ENCODE assay signal across 20 cellular contexts in the genomic region with DNA sequence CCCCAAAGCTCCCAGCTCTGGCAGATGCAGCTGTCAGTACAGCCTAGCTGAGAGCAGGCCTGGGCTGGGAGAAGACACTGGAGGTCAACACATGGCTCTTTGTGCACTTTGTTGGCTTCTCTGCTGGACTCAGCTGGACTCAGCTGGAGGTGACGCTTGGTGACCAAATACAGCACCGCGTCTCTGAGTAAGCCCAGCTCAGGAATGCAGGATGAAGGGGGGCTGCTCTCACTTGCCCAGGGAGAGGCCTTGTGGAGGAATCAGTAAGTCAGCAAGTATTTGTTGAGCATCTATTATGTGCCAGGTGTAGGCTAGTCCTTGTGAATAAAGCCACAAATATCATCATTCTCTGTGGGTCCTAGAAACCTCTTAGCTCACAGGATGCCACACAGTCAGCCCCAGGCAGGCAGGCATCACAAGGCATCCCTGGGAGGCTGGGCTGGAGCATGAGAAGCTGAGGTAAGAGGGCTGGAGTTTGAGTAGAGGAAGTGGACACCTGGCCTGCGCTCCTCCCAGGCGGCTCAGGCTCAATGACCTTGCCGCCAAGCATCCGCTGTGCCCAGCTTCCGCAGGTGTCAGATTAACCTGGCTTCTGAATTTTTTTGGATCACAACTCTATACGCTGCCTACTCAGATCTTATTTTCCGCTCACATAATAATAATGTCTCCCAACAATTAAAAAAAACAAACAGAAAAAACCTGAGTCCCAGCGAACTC.
A peak's percentile ranks its signal among the peaks of the same experiment; 100 is the strongest.
DNase-seq lines count a peak whose midpoint lies in the region; ATAC-seq, FAIRE-seq and TF ChIP-seq lines count a peak whose summit lies in the region.
"Had no signal": no experiment of that assay in that cellular context is flagged by ENCODE, and none has a peak within 500 bp of the region (broad histone marks: within the 10 kb centered on the region; RNA-seq: fewer than 3 reads in every experiment).

No MANE protein-coding gene starts in this region.

- dilution Hi-C loops in mammary epithelial cell (cut with HindIII; ENCODE audit: low sequenced_read_pairs) = no loop called here

- DNase-seq in mammary epithelial cell = peak; percentile 34
- no peak for DNase-seq in MCF 10A (ENCODE audit: unreplicated experiment)
- peak; percentile 87 for DNase-seq in astrocyte (ENCODE audit: low read depth)
- DNase-seq in left ventricle myocardium superior = peak; percentile 31
- DNase-seq in upper lobe of left lung = peak in 1 of 2 donors; percentile 22
- no peak for DNase-seq in activated T-cell treated with anti-CD3 and anti-CD28 coated beads for 4 hours
- no peak for DNase-seq in putamen (ENCODE audit: low spot score)
- no peak for DNase-seq in NCI-H2029 (lab: John Stamatoyannopoulos, UW)
- DNase-seq: activated CD8-positive, alpha-beta T cell treated with anti-CD3 and anti-CD28 coated beads for 36 hours; activated gamma-delta T cell treated with Interleukin-2 at 50 U/mL for 16 hours; DMS153; H9; MV-4-11; T1000; testis had no signal

- H3K4me1 ChIP-seq in mammary epithelial cell (ENCODE audit: insufficient read depth, low read length) (peaks cover 4% of the 10 kb centered on the region), astrocyte (ENCODE audit: insufficient read depth, low read length) (peaks cover 23% of the 10 kb centered on the region), upper lobe of left lung (peaks cover 12 to 28% (median 16%) of the 10 kb centered on the region in 4 donors)

- H3K36me3 ChIP-seq in mammary epithelial cell (ENCODE audit: insufficient read depth, low read length) (no peaks in the 10 kb centered on the region), astrocyte (ENCODE audit: insufficient read depth, low read length) (no peaks in the 10 kb centered on the region), upper lobe of left lung (no peaks in the 10 kb centered on the region)
- H3K36me3 ChIP-seq: esophagus muscularis mucosa had no signal

- no peaks in the 10 kb centered on the region for H4K20me1 ChIP-seq in mammary epithelial cell (ENCODE audit: insufficient read depth, low read length)
- no peaks in the 10 kb centered on the region for H4K20me1 ChIP-seq in astrocyte (ENCODE audit: insufficient read depth, low read length)

- no peak overlapping the region for H3K27ac Mint-ChIP-seq in MCF 10A (ENCODE audit: low read depth, unreplicated experiment)
- peak overlapping the region; percentile 75 for H3K27ac Mint-ChIP-seq in astrocyte (ENCODE audit: unreplicated experiment)
- H3K27ac Mint-ChIP-seq: activated CD8-positive, alpha-beta T cell treated with anti-CD3 and anti-CD28 coated beads for 36 hours had no signal

- H3K79me2 ChIP-seq in mammary epithelial cell (ENCODE audit: insufficient read depth, low read length) = no peaks in the 10 kb centered on the region
- no peaks in the 10 kb centered on the region for H3K79me2 ChIP-seq in astrocyte (ENCODE audit: insufficient read depth, low read length)

- H3K4me1 Mint-ChIP-seq in MCF 10A (ENCODE audit: insufficient read depth, unreplicated experiment) = no peaks in the 10 kb centered on the region
- H3K4me1 Mint-ChIP-seq in astrocyte (ENCODE audit: low read depth, unreplicated experiment) = peaks cover 11% of the 10 kb centered on the region
- H3K4me1 Mint-ChIP-seq: central memory CD8-positive, alpha-beta T cell had no signal

- H3K4me3 ChIP-seq in mammary epithelial cell (replicated peaks in 1 of 3; ENCODE audit: insufficient read depth in 1 of 3, low read depth in 2 of 3, low read length in 3 of 3) (no peak overlapping the region), astrocyte (ENCODE audit: insufficient read depth, low read depth, low read length) (no peak overlapping the region), upper lobe of left lung (no peak overlapping the region)
- H3K4me3 ChIP-seq: esophagus muscularis mucosa, GM12878, testis had no signal

- H3K4me3 Mint-ChIP-seq in MCF 10A (ENCODE audit: unreplicated experiment) = no peak overlapping the region
- no peak overlapping the region for H3K4me3 Mint-ChIP-seq in astrocyte (ENCODE audit: unreplicated experiment)
- H3K4me3 Mint-ChIP-seq: activated CD8-positive, alpha-beta T cell treated with anti-CD3 and anti-CD28 coated beads for 36 hours; central memory CD8-positive, alpha-beta T cell; H9; neural crest cell had no signal

- H2AFZ ChIP-seq in mammary epithelial cell (ENCODE audit: low read depth, low read length) = no peak overlapping the region
- peak overlapping the region; percentile 1 for H2AFZ ChIP-seq in astrocyte (ENCODE audit: low read depth, low read length)

- BruUV-seq in mammary epithelial cell (replicated peaks; lab: Mats Ljungman, UMichigan) = no TSS peak
- BruUV-seq in MCF 10A (replicated peaks; lab: Mats Ljungman, UMichigan) = no TSS peak

- no peak overlapping the region for H3K4me2 ChIP-seq in mammary epithelial cell (ENCODE audit: insufficient read depth, low read depth, low read length)
- H3K4me2 ChIP-seq in astrocyte (ENCODE audit: low read length) = no peak overlapping the region

- no peaks in the 10 kb centered on the region for H3K9me3 Mint-ChIP-seq in MCF 10A (ENCODE audit: unreplicated experiment)
- H3K9me3 Mint-ChIP-seq in astrocyte (ENCODE audit: unreplicated experiment) = no peaks in the 10 kb centered on the region
- H3K9me3 Mint-ChIP-seq: activated CD8-positive, alpha-beta T cell treated with anti-CD3 and anti-CD28 coated beads for 36 hours; central memory CD8-positive, alpha-beta T cell; H9; neural crest cell had no signal

- in situ Hi-C loops in mammary epithelial cell (cut with MboI; ENCODE audit: low sequenced_read_pairs in 2 of 2) = loop anchor here in 1 of 2 donors (25.0 kb wide), 1 partner anchor 979 kb away; no protein-coding TSS in a partner anchor

- TF ChIP-seq CTCF in mammary epithelial cell (conservative IDR thresholded peaks at IDR 0.05 in 1 of 2, IDR thresholded peaks at IDR 0.05 in 1 of 2; ENCODE audit: extremely low read depth in 1 of 2, insufficient read depth in 1 of 2, low read depth in 1 of 2, low read length in 2 of 2) = no peak
- TF ChIP-seq CTCF in MCF 10A (IDR thresholded peaks at IDR 0.05; ENCODE audit: unreplicated experiment) = no peak
- TF ChIP-seq CTCF in astrocyte (IDR thresholded peaks at IDR 0.05; ENCODE audit: insufficient read depth, low read depth, low read length) = no peak
- TF ChIP-seq CTCF in upper lobe of left lung (IDR thresholded peaks at IDR 0.05) = no peak

- H3K9me3 ChIP-seq in mammary epithelial cell (replicated peaks; ENCODE audit: insufficient read depth, low read length) (no peaks in the 10 kb centered on the region), astrocyte (ENCODE audit: insufficient read depth, low read depth, low read length) (no peaks in the 10 kb centered on the region), upper lobe of left lung (no peaks in the 10 kb centered on the region)
- H3K9me3 ChIP-seq: esophagus muscularis mucosa, testis had no signal

- TF ChIP-seq EP300 in upper lobe of left lung (IDR thresholded peaks at IDR 0.05) = no peak

- H3K27ac ChIP-seq in mammary epithelial cell (ENCODE audit: insufficient read depth, low read depth, low read length) (no peak overlapping the region), astrocyte (ENCODE audit: low read depth, low read length) (peak overlapping the region; percentile 39), upper lobe of left lung (peak overlapping the region in 3 of 4 donors; percentile 14 to 43 (median 29))
- H3K27ac ChIP-seq: 22Rv1, esophagus muscularis mucosa, testis had no signal

- ATAC-seq in left ventricle myocardium superior = peak; percentile 43
- peak in 1 of 2 donors; percentile 13 for ATAC-seq in upper lobe of left lung (ENCODE audit: low FRiP score in 2 of 2)
- ATAC-seq: activated CD8-positive, alpha-beta T cell treated with anti-CD3 and anti-CD28 coated beads for 36 hours; GM12878 had no signal

- 97% methylated on average over 11 of the region's 11 CpGs for WGBS in mammary epithelial cell (ENCODE audit: low coverage, missing lambda C conversion rate)
- WGBS in upper lobe of left lung, 2 donors = 77 to 92% methylated on average over 11 of the region's 11 CpGs

- H3K27me3 ChIP-seq in mammary epithelial cell (ENCODE audit: insufficient read depth, low read length) = no peaks in the 10 kb centered on the region
- H3K27me3 ChIP-seq in astrocyte (ENCODE audit: insufficient read depth, low read length) = no peaks in the 10 kb centered on the region
- no peaks in the 10 kb centered on the region for H3K27me3 ChIP-seq in upper lobe of left lung
- H3K27me3 ChIP-seq: esophagus muscularis mucosa, testis had no signal

- H3K27me3 Mint-ChIP-seq in MCF 10A (ENCODE audit: insufficient read depth, unreplicated experiment) = no peaks in the 10 kb centered on the region
- H3K27me3 Mint-ChIP-seq in astrocyte (ENCODE audit: low read depth, unreplicated experiment) = no peaks in the 10 kb centered on the region
- H3K27me3 Mint-ChIP-seq: activated CD8-positive, alpha-beta T cell treated with anti-CD3 and anti-CD28 coated beads for 36 hours had no signal

- H3K9ac ChIP-seq in mammary epithelial cell (ENCODE audit: insufficient read depth, low read length) (no peak overlapping the region), astrocyte (ENCODE audit: low read length) (peak overlapping the region; percentile 27)

- POLR2A ChIA-PET in MCF 10A (lab: Yijun Ruan, JAX) = interaction anchor here (0.7 kb wide), 1 partner anchor 381 kb away, joined by 3 read pairs; no protein-coding TSS in a partner anchor

- CTCF ChIA-PET in mammary epithelial cell (lab: Charles Lee; ENCODE audit: low non-redundant PET) (no interaction called here), MCF 10A (lab: Yijun Ruan, JAX) (no interaction called here)

- intact Hi-C loops in mammary epithelial cell (cut with micrococcal nuclease) = no loop called here
- intact Hi-C loops in MCF 10A (cut with micrococcal nuclease) = no loop called here
- intact Hi-C loops in left ventricle myocardium superior (cut with micrococcal nuclease) = no loop called here

- FAIRE-seq in astrocyte (lab: Jason Lieb, UNC) = no peak
- FAIRE-seq: GM12878 had no signal

- no peak for TF ChIP-seq POLR2A in upper lobe of left lung (IDR thresholded peaks at IDR 0.05)

- H3K36me3 Mint-ChIP-seq in MCF 10A (ENCODE audit: insufficient read depth, unreplicated experiment) (no peaks in the 10 kb centered on the region), astrocyte (ENCODE audit: low read depth, unreplicated experiment) (no peaks in the 10 kb centered on the region)

Comparison
In these comparisons a context has a peak if more than half of its experiments do, and no peak if none do; other contexts are left out.
1. DNase-seq: peak in mammary epithelial cell (single experiment), astrocyte (single experiment) and left ventricle myocardium superior (single experiment); none in MCF 10A (single experiment), activated T-cell treated with anti-CD3 and anti-CD28 coated beads for 4 hours (single experiment), putamen (single experiment) and NCI-H2029 (single experiment).